8 cellular contexts compared by ENCODE assay signal in the genomic region with DNA sequence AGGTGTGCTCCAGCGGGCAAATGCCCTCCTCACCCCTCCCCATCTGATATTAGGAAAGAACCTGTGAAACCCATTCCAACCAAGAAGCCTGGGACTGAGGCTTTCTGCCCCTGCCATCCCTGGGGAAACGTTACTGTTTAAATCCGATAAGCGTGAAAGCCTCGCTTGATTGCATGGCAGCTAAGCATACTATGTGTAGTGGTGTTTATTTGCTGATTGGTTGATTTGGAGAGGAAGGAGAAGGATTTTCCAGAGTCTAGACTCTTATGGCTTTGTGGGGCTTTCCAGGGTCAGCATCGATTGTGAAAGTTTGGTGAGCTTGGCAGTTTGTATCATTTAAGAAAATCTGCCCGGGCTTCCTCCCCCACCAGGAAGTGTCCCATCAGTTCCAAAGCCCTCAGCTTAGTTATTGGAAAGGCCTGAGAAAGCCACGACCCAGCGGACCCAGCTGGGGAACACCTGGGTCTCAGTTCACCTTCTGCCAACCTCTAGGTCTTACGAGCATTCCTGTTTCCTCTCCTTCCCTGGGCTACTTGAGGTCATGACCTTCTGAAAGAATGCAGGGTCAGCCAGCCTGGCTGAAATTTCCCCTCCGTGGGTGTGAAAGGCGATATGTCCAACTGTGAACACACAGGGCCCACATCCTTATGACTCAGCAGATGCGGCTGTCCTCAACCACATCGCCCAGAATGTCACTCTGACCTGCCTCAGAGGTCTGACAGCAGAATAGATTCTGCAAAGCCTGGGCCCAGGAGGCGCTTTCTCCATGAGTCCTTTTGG.
DNase-seq lines count a peak whose midpoint lies in the region; ATAC-seq, FAIRE-seq and TF ChIP-seq lines count a peak whose summit lies in the region.

No MANE protein-coding gene starts in this region.

- H3K27me3 ChIP-seq in thyroid gland = no peaks in the 10 kb centered on the region
- H3K27me3 ChIP-seq in CD4-positive, alpha-beta memory T cell (ENCODE audit: insufficient read depth, low read length) = no peaks in the 10 kb centered on the region

- intact Hi-C loops in thyroid gland (cut with DNase I) = loop anchor here (10.0 kb wide), 1 partner anchor 148 kb away; the partner anchor contains the start of gene DAPK2
- intact Hi-C loops in CD4-positive, alpha-beta memory T cell (cut with micrococcal nuclease) = no loop called here

- no peaks in the 10 kb centered on the region for H3K36me3 ChIP-seq in thyroid gland
- no peaks in the 10 kb centered on the region for H3K36me3 ChIP-seq in CD4-positive, alpha-beta memory T cell (ENCODE audit: insufficient read depth, low read length)

- peak; percentile 64 for DNase-seq in GM12891 (ENCODE audit: insufficient read length, low spot score)
- peak; percentile 50 for DNase-seq in HK-2 (ENCODE audit: unreplicated experiment)
- DNase-seq in activated CD8-positive, alpha-beta memory T cell treated with anti-CD3 and anti-CD28 coated beads, Interleukin-2, amount 50 U/mL, for 48 hours = peak; percentile 70
- DNase-seq in left lobe of liver (ENCODE audit: low spot score) = no peak
- peak; percentile 18 to 21 for DNase-seq in thyroid gland
- no peak for DNase-seq in NCI-H146 treated with DMSO at 0.1 percent for 48 hours (lab: John Stamatoyannopoulos, UW; ENCODE audit: unreplicated experiment)
- DNase-seq in CD4-positive, alpha-beta memory T cell = no peak

- no peaks in the 10 kb centered on the region for H3K9me3 Mint-ChIP-seq in CD4-positive, alpha-beta memory T cell

- POLR2A ChIA-PET in CD4-positive, alpha-beta memory T cell (lab: Charles Lee; ENCODE audit: partially characterized antibody) = interaction anchor here (0.5 kb wide), 1 partner anchor 63 kb away, joined by 3 read pairs; the partner anchor contains the start of gene HERC1

- peaks cover 8 to 28% of the 10 kb centered on the region in 2 donors for H3K4me1 ChIP-seq in thyroid gland
- peaks cover 56% of the 10 kb centered on the region for H3K4me1 ChIP-seq in CD4-positive, alpha-beta memory T cell (ENCODE audit: insufficient read depth, low read length)

- peak overlapping the region in 1 of 8 donors; percentile 4 for H3K4me3 Mint-ChIP-seq in CD4-positive, alpha-beta memory T cell

- CTCF ChIA-PET in CD4-positive, alpha-beta memory T cell (lab: Charles Lee; ENCODE audit: partially characterized antibody) = interaction anchor here (1.9 kb wide), 1 partner anchor 144 kb away, joined by 8 read pairs; no protein-coding TSS in a partner anchor

- H3K4me3 ChIP-seq in thyroid gland (replicated peaks in 1 of 3) = no peak overlapping the region
- H3K4me3 ChIP-seq in CD4-positive, alpha-beta memory T cell (ENCODE audit: low read length in 2 of 2) = no peak overlapping the region

- no peaks in the 10 kb centered on the region for H3K9me3 ChIP-seq in thyroid gland
- no peaks in the 10 kb centered on the region for H3K9me3 ChIP-seq in CD4-positive, alpha-beta memory T cell (ENCODE audit: control insufficient read depth in 1 of 2, low read length in 2 of 2)

- no peak overlapping the region for H3K27ac ChIP-seq in thyroid gland
- no peak overlapping the region for H3K27ac ChIP-seq in CD4-positive, alpha-beta memory T cell (ENCODE audit: low read depth, low read length)

- no peak for TF ChIP-seq CTCF in thyroid gland (IDR thresholded peaks at IDR 0.05)

- H3K27me3 Mint-ChIP-seq in CD4-positive, alpha-beta memory T cell = no peaks in the 10 kb centered on the region

- H3K36me3 Mint-ChIP-seq in CD4-positive, alpha-beta memory T cell = no peaks in the 10 kb centered on the region

- peak overlapping the region in 3 of 7 donors; percentile 52 to 84 (median 83) for H3K27ac Mint-ChIP-seq in CD4-positive, alpha-beta memory T cell

- TF ChIP-seq POLR2A in GM12891 (IDR thresholded peaks at IDR 0.05; ENCODE audit: low read depth, low read length) (no peak), thyroid gland (IDR thresholded peaks at IDR 0.05) (no peak)

- ATAC-seq in GM21447 (IDR thresholded peaks at IDR 0.05; ENCODE audit: unreplicated experiment) (peak; percentile 68), left lobe of liver (peak; percentile 52)

- peak; percentile 95 for FAIRE-seq in GM12891 (lab: Jason Lieb, UNC)

- 51 to 73% methylated on average over 15 of the region's 15 CpGs for WGBS in thyroid gland, 2 donors

- H3K4me1 Mint-ChIP-seq in CD4-positive, alpha-beta memory T cell = peaks cover 42 to 75% (median 54%) of the 10 kb centered on the region in 4 donors

TF ChIP-seq in GM12891, 5 proteins besides CTCF, POLR2A, EP300 and RAD21:
- TF ChIP-seq SPI1 (IDR thresholded peaks at IDR 0.05; ENCODE audit: low read depth, low read length) (peak; percentile 51; the same call in 1 of the 2 replicates), POLR2AphosphoS5 (IDR thresholded peaks at IDR 0.05; ENCODE audit: low read depth, low read length) (no peak), PAX5 (IDR thresholded peaks at IDR 0.05; ENCODE audit: insufficient read depth, low read length, severe bottlenecking) (peak; percentile 29), POU2F2 (IDR thresholded peaks at IDR 0.05; ENCODE audit: low read depth, low read length) (peak; percentile 79), TAF1 (IDR thresholded peaks at IDR 0.05; ENCODE audit: low read depth, low read length) (no peak)

Comparison
In these comparisons a context has a peak if more than half of its experiments do, and no peak if none do; other contexts are left out.
1. DNase-seq: peak in GM12891 (single experiment), HK-2 (single experiment), activated CD8-positive, alpha-beta memory T cell treated with anti-CD3 and anti-CD28 coated beads, Interleukin-2, amount 50 U/mL, for 48 hours (single experiment) and thyroid gland (2 of 2); none in left lobe of liver (single experiment), NCI-H146 treated with DMSO at 0.1 percent for 48 hours (single experiment) and CD4-positive, alpha-beta memory T cell (0 of 5).